Comparison of ENCODE assay signal across 8 cellular contexts in genomic region chr17:81511550-81511799, GRCh38. TPM values are rescaled to one million over a fixed set of nuclear protein-coding genes. Genes with fewer than 3 reads are reported as not detected.
A peak's percentile ranks its signal among the peaks of the same experiment; 100 is the strongest.
DNase-seq lines count a peak whose midpoint lies in the region; ATAC-seq lines count a peak whose summit lies in the region.

No MANE protein-coding gene starts in this region.

- H3K27ac ChIP-seq in iPS-18a (ENCODE audit: low read length), result no peak overlapping the region

- H3K27ac Mint-ChIP-seq in activated T-cell treated with anti-CD3 and anti-CD28 coated beads, Interleukin-2, amount 50 U/mL, for 72 hours, result peak overlapping the region; percentile 99
- H3K27ac Mint-ChIP-seq in stimulated activated naive B cell treated with anti-CD40 and anti-IgM and Interleukin-4, amounts not matched to agents 10 μg/mL and 1 μg/mL and 100 μg/mL, for 72 hours, result peak overlapping the region; percentile 100

- H3K27me3 Mint-ChIP-seq in activated T-cell treated with anti-CD3 and anti-CD28 coated beads, Interleukin-2, amount 50 U/mL, for 72 hours (ENCODE audit: low read depth), result no peaks in the 10 kb centered on the region
- no peaks in the 10 kb centered on the region for H3K27me3 Mint-ChIP-seq in stimulated activated naive B cell treated with anti-CD40 and anti-IgM and Interleukin-4, amounts not matched to agents 10 μg/mL and 1 μg/mL and 100 μg/mL, for 72 hours

- no peaks in the 10 kb centered on the region for H3K9me3 Mint-ChIP-seq in activated T-cell treated with anti-CD3 and anti-CD28 coated beads, Interleukin-2, amount 50 U/mL, for 72 hours
- H3K9me3 Mint-ChIP-seq in stimulated activated naive B cell treated with anti-CD40 and anti-IgM and Interleukin-4, amounts not matched to agents 10 μg/mL and 1 μg/mL and 100 μg/mL, for 72 hours, result peaks cover 0 to 3% of the 10 kb centered on the region in 2 donors

- H3K36me3 ChIP-seq in iPS-18a (ENCODE audit: control insufficient read depth, low read depth, low read length), result peaks cover 29% of the 10 kb centered on the region

- H3K4me1 Mint-ChIP-seq in activated T-cell treated with anti-CD3 and anti-CD28 coated beads, Interleukin-2, amount 50 U/mL, for 72 hours (ENCODE audit: low read depth), result peaks cover 44% of the 10 kb centered on the region
- H3K4me1 Mint-ChIP-seq in stimulated activated naive B cell treated with anti-CD40 and anti-IgM and Interleukin-4, amounts not matched to agents 10 μg/mL and 1 μg/mL and 100 μg/mL, for 72 hours, result peaks cover 22 to 52% of the 10 kb centered on the region in 2 donors

- H3K4me3 Mint-ChIP-seq in activated T-cell treated with anti-CD3 and anti-CD28 coated beads, Interleukin-2, amount 50 U/mL, for 72 hours, result peak overlapping the region; percentile 99 to 100
- peak overlapping the region; percentile 95 to 100 for H3K4me3 Mint-ChIP-seq in stimulated activated naive B cell treated with anti-CD40 and anti-IgM and Interleukin-4, amounts not matched to agents 10 μg/mL and 1 μg/mL and 100 μg/mL, for 72 hours

- H3K9ac ChIP-seq in iPS-18a (ENCODE audit: low read length), result peak overlapping the region; percentile 94

- ATAC-seq in activated T-cell treated with anti-CD3 and anti-CD28 coated beads, Interleukin-2, amount 50 U/mL, for 72 hours (replicated peaks in 1 of 2), result no peak
- ATAC-seq in stimulated activated naive B cell treated with anti-CD40 and anti-IgM and Interleukin-4, amounts not matched to agents 10 μg/mL and 1 μg/mL and 100 μg/mL, for 72 hours (replicated peaks), result no peak
- ATAC-seq in HG03045 (IDR thresholded peaks at IDR 0.05; ENCODE audit: unreplicated experiment), result no peak
- ATAC-seq in HG03571 (IDR thresholded peaks at IDR 0.05; ENCODE audit: unreplicated experiment), result no peak

- H3K4me1 ChIP-seq in iPS-18a (ENCODE audit: control insufficient read depth, low read depth, low read length), result no peaks in the 10 kb centered on the region

- H3K36me3 Mint-ChIP-seq in activated T-cell treated with anti-CD3 and anti-CD28 coated beads, Interleukin-2, amount 50 U/mL, for 72 hours (ENCODE audit: insufficient read depth in 2 of 2), result peaks cover 31 to 36% of the 10 kb centered on the region in 2 donors
- peaks cover 48 to 58% of the 10 kb centered on the region in 2 donors for H3K36me3 Mint-ChIP-seq in stimulated activated naive B cell treated with anti-CD40 and anti-IgM and Interleukin-4, amounts not matched to agents 10 μg/mL and 1 μg/mL and 100 μg/mL, for 72 hours

- peak; percentile 50 for DNase-seq in HT1080 (ENCODE audit: low read depth)
- DNase-seq in activated T-cell treated with anti-CD3 and anti-CD28 coated beads, Interleukin-2, amount 50 U/mL, for 72 hours, result no peak
- no peak for DNase-seq in stimulated activated naive B cell treated with anti-CD40 and anti-IgM and Interleukin-4, amounts not matched to agents 10 μg/mL and 1 μg/mL and 100 μg/mL, for 72 hours
- DNase-seq in NCI-H446 (lab: John Stamatoyannopoulos, UW), result no peak
- DNase-seq in KG1 (lab: John Stamatoyannopoulos, UW), result no peak

- H3K4me3 ChIP-seq in iPS-18a (ENCODE audit: low read length), result peak overlapping the region; percentile 95

- H3K9me3 ChIP-seq in iPS-18a (ENCODE audit: control insufficient read depth, low read depth, low read length), result no peaks in the 10 kb centered on the region

- no peaks in the 10 kb centered on the region for H3K27me3 ChIP-seq in iPS-18a (ENCODE audit: control insufficient read depth, insufficient read depth, low read length)

RNA-seq across cellular contexts. Expression of gene ACTG1, which starts 1.1 kb away (rescaled TPM):
- 4,314 and 7,335 TPM in 2 replicates for total RNA-seq in HT1080 (2014; rRNA removed; shearing (Covaris generic))
- 7,415 and 8,369 TPM in 2 replicates for polyA plus RNA-seq in HT1080 (2015; cell fraction: cytosol; rRNA removed)
- polyA plus RNA-seq in HT1080 (2015; cell fraction: nucleus; rRNA removed), result 6,090 and 6,682 TPM in 2 replicates
- 1,000 to 10,000 TPM; 3,862 to 3,966 TPM for total RNA-seq in activated T-cell treated with anti-CD3 and anti-CD28 coated beads, Interleukin-2, amount 50 U/mL, for 72 hours

RNA-seq across cellular contexts. Expression of gene FSCN2, which starts 16.7 kb away (rescaled TPM):
- total RNA-seq in HT1080 (2014; rRNA removed; shearing (Covaris generic)), result 0.37 and 0.40 TPM in 2 replicates
- polyA plus RNA-seq in HT1080 (2015; cell fraction: cytosol; rRNA removed), result not detected in 2 replicates
- polyA plus RNA-seq in HT1080 (2015; cell fraction: nucleus; rRNA removed), result 0.38 and 0.73 TPM in 2 replicates
- 1 to 10 TPM in 1 of 2 donors, under 1 TPM in 1; 0.95 to 1.8 TPM for total RNA-seq in activated T-cell treated with anti-CD3 and anti-CD28 coated beads, Interleukin-2, amount 50 U/mL, for 72 hours

RNA-seq across cellular contexts. Expression of gene FAAP100, which starts 40.7 kb away (rescaled TPM):
- total RNA-seq in HT1080 (2014; rRNA removed; shearing (Covaris generic)), result 28.7 and 31.6 TPM in 2 replicates
- polyA plus RNA-seq in HT1080 (2015; cell fraction: cytosol; rRNA removed), result 18.1 and 19.3 TPM in 2 replicates
- polyA plus RNA-seq in HT1080 (2015; cell fraction: nucleus; rRNA removed), result 58.8 and 66.8 TPM in 2 replicates
- 10 to 100 TPM; 21.3 to 29.1 TPM for total RNA-seq in activated T-cell treated with anti-CD3 and anti-CD28 coated beads, Interleukin-2, amount 50 U/mL, for 72 hours
